ENCODE assay signal across 28 cellular contexts in the genomic region with DNA sequence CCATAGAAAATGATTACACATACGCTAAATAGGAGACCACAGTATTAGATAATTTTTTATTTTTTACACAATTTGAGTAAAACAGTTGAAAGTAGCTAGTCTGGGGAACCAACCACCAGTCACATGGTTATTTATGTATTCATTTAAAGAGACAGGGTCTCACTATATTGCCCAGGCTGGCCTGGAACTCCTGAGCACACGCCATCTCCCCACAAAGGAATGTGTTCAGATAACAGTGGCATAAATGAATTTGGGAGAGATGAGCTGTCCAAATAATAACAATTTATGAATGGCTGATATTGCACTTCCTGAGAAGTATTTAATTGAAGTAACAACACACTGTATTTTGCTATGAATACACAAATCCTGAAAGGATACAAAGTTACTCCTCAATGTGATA.
"Had no signal": no experiment of that assay in that cellular context is flagged by ENCODE, and none has a peak within 500 bp of the region (broad histone marks: within the 10 kb centered on the region; RNA-seq: fewer than 3 reads in every experiment).

No MANE protein-coding gene starts in this region.

- H3K27me3 ChIP-seq: neutrophil, ovary, right atrium auricular region, thyroid gland had no signal

- H3K4me1 ChIP-seq: prostate gland, right atrium auricular region, thyroid gland had no signal

- H3K27ac Mint-ChIP-seq: natural killer cell treated with Interleukin-12 subunit alpha and Interleukin-12 subunit beta and Interleukin-15 and Interleukin-18, amount 100 ng/mL, for 72 hours; stimulated activated naive CD8-positive, alpha-beta T cell treated with anti-CD3 and anti-CD28 coated beads, Interleukin-15, Interleukin-2, amounts not matched to agents 100 ng/mL and 50 ng/mL, for 24 hours had no signal

- H3K4me3 ChIP-seq: ovary, prostate gland, right atrium auricular region, skin epidermis, thyroid gland had no signal

- H3K4me3 Mint-ChIP-seq: activated naive CD8-positive, alpha-beta T cell treated with anti-CD3 and anti-CD28 coated beads, Interleukin-2, amount 50 U/mL, for 24 hours; brain; natural killer cell treated with Interleukin-12 subunit alpha and Interleukin-12 subunit beta and Interleukin-15 and Interleukin-18, amount 100 ng/mL, for 72 hours; stimulated activated naive CD8-positive, alpha-beta T cell treated with anti-CD3 and anti-CD28 coated beads, Interleukin-15, Interleukin-2, amounts not matched to agents 100 ng/mL and 50 ng/mL, for 24 hours had no signal

- H3K27me3 Mint-ChIP-seq: activated naive CD8-positive, alpha-beta T cell treated with anti-CD3 and anti-CD28 coated beads, Interleukin-2, amount 50 U/mL, for 24 hours; brain; natural killer cell treated with Interleukin-12 subunit alpha and Interleukin-12 subunit beta and Interleukin-15 and Interleukin-18, amount 100 ng/mL, for 72 hours; stimulated activated naive CD8-positive, alpha-beta T cell treated with anti-CD3 and anti-CD28 coated beads, Interleukin-15, Interleukin-2, amounts not matched to agents 100 ng/mL and 50 ng/mL, for 24 hours had no signal

- H3K9me3 Mint-ChIP-seq: activated naive CD8-positive, alpha-beta T cell treated with anti-CD3 and anti-CD28 coated beads, Interleukin-2, amount 50 U/mL, for 24 hours; brain; natural killer cell treated with Interleukin-12 subunit alpha and Interleukin-12 subunit beta and Interleukin-15 and Interleukin-18, amount 100 ng/mL, for 72 hours; stimulated activated naive CD8-positive, alpha-beta T cell treated with anti-CD3 and anti-CD28 coated beads, Interleukin-15, Interleukin-2, amounts not matched to agents 100 ng/mL and 50 ng/mL, for 24 hours had no signal

- H3K36me3 ChIP-seq: ovary had no signal

- H3K27ac ChIP-seq: neutrophil, ovary, prostate gland, right atrium auricular region, skin epidermis, thyroid gland, VCaP had no signal

- H3K9me3 ChIP-seq: neutrophil, ovary, prostate gland, right atrium auricular region, thyroid gland had no signal

- DNase-seq: activated CD4-positive, alpha-beta T cell treated with anti-CD3 and anti-CD28 coated beads, Interleukin-2, amount 50 U/mL, for 4 hours; activated CD8-positive, alpha-beta memory T cell treated with anti-CD3 and anti-CD28 coated beads, Interleukin-2, amount 50 U/mL, for 48 hours; activated effector memory CD4-positive, alpha-beta T cell treated with Interleukin-2 at 50 U/mL for 16 hours; activated naive CD4-positive, alpha-beta T cell treated with anti-CD3 and anti-CD28 coated beads, Interleukin-2, amount 50 U/mL, for 16 hours; activated naive CD8-positive, alpha-beta T cell treated with anti-CD3 and anti-CD28 coated beads, Interleukin-2, amount 50 U/mL, for 24 hours; aorta; caudate nucleus; dermis blood vessel endothelial cell; effector CD8-positive, alpha-beta T cell; erythroblast; foreskin melanocyte; hippocampal formation; left ventricle myocardium superior; mammary epithelial cell; midbrain; ovary; stimulated activated CD4-positive, alpha-beta T cell treated with anti-CD3 and anti-CD28 coated beads, Interleukin-1b, Interleukin-23, amount 100 ng/mL, for 48 hours; substantia nigra; thyroid gland had no signal

- ATAC-seq: activated CD4-positive, CD25-positive, alpha-beta regulatory T cell treated with anti-CD3 and anti-CD28 coated beads, Interleukin-2, amount 50 U/mL, for 24 hours; activated naive CD8-positive, alpha-beta T cell treated with anti-CD3 and anti-CD28 coated beads, Interleukin-2, amount 50 U/mL, for 24 hours; natural killer cell treated with Interleukin-12 subunit alpha and Interleukin-12 subunit beta and Interleukin-15 and Interleukin-18, amount 100 ng/mL, for 72 hours had no signal
